14 cellular contexts compared by ENCODE assay signal in the genomic region with DNA sequence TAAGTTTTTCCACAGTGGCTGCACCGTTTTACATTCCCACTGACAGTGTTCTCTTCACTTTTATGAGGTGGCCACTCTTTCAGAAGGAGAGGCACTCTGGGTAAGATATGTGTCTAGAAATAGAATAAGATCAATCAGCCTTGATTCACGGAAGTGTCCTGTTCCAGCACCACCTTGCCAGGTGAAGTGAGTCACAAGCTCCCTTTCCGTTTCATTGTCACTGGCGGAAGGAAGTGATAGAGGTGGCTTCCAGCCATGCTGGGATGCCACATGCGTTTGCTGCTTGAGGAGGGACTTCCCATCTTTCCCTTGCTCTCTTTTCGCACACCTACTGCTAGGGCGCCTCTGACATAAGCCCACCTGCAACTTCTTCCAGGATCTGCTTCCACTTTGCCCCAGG.
DNase-seq lines count a peak whose midpoint lies in the region; ATAC-seq and TF ChIP-seq lines count a peak whose summit lies in the region.
"Had no signal": no experiment of that assay in that cellular context is flagged by ENCODE, and none has a peak within 500 bp of the region (broad histone marks: within the 10 kb centered on the region; RNA-seq: fewer than 3 reads in every experiment).

No MANE protein-coding gene starts in this region.

- CTCF ChIA-PET in activated naive CD4-positive, alpha-beta T cell treated with anti-CD3 and anti-CD28 coated beads for 36 hours (lab: Charles Lee): interaction anchor here (0.9 to 2.5 kb wide), 2 partner anchors 26 to 152 kb away, joined by 4 to 8 read pairs; no protein-coding TSS in a partner anchor
- CTCF ChIA-PET in activated B cell treated with CpG ODN at 0.5 μM for 24 hours (lab: Charles Lee): interaction anchor here (1.0 kb wide), 1 partner anchor 19 kb away, joined by 3 read pairs; no protein-coding TSS in a partner anchor

- no peaks in the 10 kb centered on the region for H3K9me3 Mint-ChIP-seq in activated naive CD4-positive, alpha-beta T cell treated with anti-CD3 and anti-CD28 coated beads for 36 hours
- H3K9me3 Mint-ChIP-seq in activated B cell treated with CpG ODN at 0.5 μM for 24 hours (no peaks in the 10 kb centered on the region), chondrocyte (ENCODE audit: low read depth) (peaks cover 4% of the 10 kb centered on the region), endodermal cell (no peaks in the 10 kb centered on the region)
- H3K9me3 Mint-ChIP-seq: naive thymus-derived CD8-positive, alpha-beta T cell; T-helper 1 cell treated with Interleukin-12 subunit alpha and Interleukin-12 subunit beta and Interleukin-4 antibody, amounts not matched to agents 30 μg/mL and 1 μg/mL, for 36 hours had no signal

- H3K9me3 ChIP-seq in endodermal cell (ENCODE audit: control insufficient read depth, low read length): no peaks in the 10 kb centered on the region
- H3K9me3 ChIP-seq: Caco-2, MG63, transverse colon had no signal

- DNase-seq in activated naive CD4-positive, alpha-beta T cell treated with anti-CD3 and anti-CD28 coated beads for 36 hours: peak; percentile 65
- DNase-seq in activated naive CD4-positive, alpha-beta T cell treated with anti-CD3 and anti-CD28 coated beads, Interleukin-2, amount 50 U/mL, for 16 hours: no peak
- DNase-seq in activated B cell treated with CpG ODN at 0.5 μM for 24 hours: no peak
- no peak for DNase-seq in chondrocyte (ENCODE audit: low spot score)
- DNase-seq in stimulated activated CD4-positive, alpha-beta T cell treated with anti-CD3 and anti-CD28 coated beads, Interleukin-1b, Interleukin-23, amount 100 ng/mL, for 48 hours: peak; percentile 25
- DNase-seq in endodermal cell: no peak
- no peak for DNase-seq in NCI-H1092 (lab: John Stamatoyannopoulos, UW)
- DNase-seq in GDM1 (lab: John Stamatoyannopoulos, UW): no peak
- DNase-seq: Caco-2; MG63; naive thymus-derived CD8-positive, alpha-beta T cell; NCI-H2081 treated with DMSO at 0.1 percent for 48 hours; transverse colon had no signal

- H3K9ac ChIP-seq in endodermal cell (ENCODE audit: extremely low read depth, low read length, poor library complexity, severe bottlenecking): no peak overlapping the region

- no peak overlapping the region for H3K27ac Mint-ChIP-seq in activated naive CD4-positive, alpha-beta T cell treated with anti-CD3 and anti-CD28 coated beads for 36 hours
- H3K27ac Mint-ChIP-seq in activated B cell treated with CpG ODN at 0.5 μM for 24 hours: peak overlapping the region; percentile 21
- peak overlapping the region; percentile 24 for H3K27ac Mint-ChIP-seq in chondrocyte (ENCODE audit: unreplicated experiment)
- no peak overlapping the region for H3K27ac Mint-ChIP-seq in endodermal cell
- H3K27ac Mint-ChIP-seq: T-helper 1 cell treated with Interleukin-12 subunit alpha and Interleukin-12 subunit beta and Interleukin-4 antibody, amounts not matched to agents 30 μg/mL and 1 μg/mL, for 36 hours had no signal

- H3K36me3 ChIP-seq in endodermal cell (ENCODE audit: control insufficient read depth, insufficient read depth, low read length): no peaks in the 10 kb centered on the region
- H3K36me3 ChIP-seq: MG63, transverse colon had no signal

- intact Hi-C loops in activated naive CD4-positive, alpha-beta T cell treated with anti-CD3 and anti-CD28 coated beads for 36 hours (cut with micrococcal nuclease): loop anchor here (5.0 to 10.0 kb wide), 2 partner anchors 1428 to 1610 kb away; no protein-coding TSS in a partner anchor
- intact Hi-C loops in activated B cell treated with CpG ODN at 0.5 μM for 24 hours (cut with micrococcal nuclease): loop anchor here (5.0 to 10.0 kb wide), 3 partner anchors 1210 to 1430 kb away; a partner anchor contains a TSS

- 89 to 95% methylated on average over 7 of the region's 7 CpGs for WGBS in endodermal cell (ENCODE audit: insufficient coverage in 1 of 2, insufficient read length in 1 of 2), 2 experiments

- TF ChIP-seq CTCF in activated B cell treated with CpG ODN at 0.5 μM for 24 hours (IDR thresholded peaks at IDR 0.05): no peak
- TF ChIP-seq CTCF in chondrocyte (IDR thresholded peaks at IDR 0.05): no peak
- no peak for TF ChIP-seq CTCF in endodermal cell (conservative IDR thresholded peaks at IDR 0.05)

- peaks cover 12% of the 10 kb centered on the region for H3K27me3 ChIP-seq in endodermal cell (ENCODE audit: control insufficient read depth, insufficient read depth, low read length, poor library complexity, severe bottlenecking)
- H3K27me3 ChIP-seq: MG63, transverse colon had no signal

- peaks cover 51% of the 10 kb centered on the region for H3K4me1 Mint-ChIP-seq in activated naive CD4-positive, alpha-beta T cell treated with anti-CD3 and anti-CD28 coated beads for 36 hours (ENCODE audit: low read depth)
- H3K4me1 Mint-ChIP-seq in activated B cell treated with CpG ODN at 0.5 μM for 24 hours (peaks cover 39% of the 10 kb centered on the region), chondrocyte (ENCODE audit: low read depth) (peaks cover 32% of the 10 kb centered on the region), endodermal cell (peaks cover 20% of the 10 kb centered on the region)

- H3K27me3 Mint-ChIP-seq in activated naive CD4-positive, alpha-beta T cell treated with anti-CD3 and anti-CD28 coated beads for 36 hours (ENCODE audit: low read depth): peaks cover 5% of the 10 kb centered on the region
- H3K27me3 Mint-ChIP-seq in activated B cell treated with CpG ODN at 0.5 μM for 24 hours: no peaks in the 10 kb centered on the region
- no peaks in the 10 kb centered on the region for H3K27me3 Mint-ChIP-seq in chondrocyte (ENCODE audit: low read depth)
- H3K27me3 Mint-ChIP-seq in endodermal cell (ENCODE audit: insufficient read depth): peaks cover 6% of the 10 kb centered on the region
- H3K27me3 Mint-ChIP-seq: naive thymus-derived CD8-positive, alpha-beta T cell had no signal

- no peak overlapping the region for H3K27ac ChIP-seq in endodermal cell (ENCODE audit: low read depth, low read length)

- ATAC-seq in activated B cell treated with CpG ODN at 0.5 μM for 24 hours (ENCODE audit: low read depth): no peak
- ATAC-seq: naive thymus-derived CD8-positive, alpha-beta T cell had no signal

- peaks cover 14% of the 10 kb centered on the region for H3K4me1 ChIP-seq in endodermal cell (ENCODE audit: control insufficient read depth, insufficient read depth, low read length)

- no peak overlapping the region for H3K4me3 Mint-ChIP-seq in activated naive CD4-positive, alpha-beta T cell treated with anti-CD3 and anti-CD28 coated beads for 36 hours
- H3K4me3 Mint-ChIP-seq in activated B cell treated with CpG ODN at 0.5 μM for 24 hours: no peak overlapping the region
- H3K4me3 Mint-ChIP-seq in chondrocyte (ENCODE audit: unreplicated experiment): no peak overlapping the region
- no peak overlapping the region for H3K4me3 Mint-ChIP-seq in endodermal cell
- H3K4me3 Mint-ChIP-seq: T-helper 1 cell treated with Interleukin-12 subunit alpha and Interleukin-12 subunit beta and Interleukin-4 antibody, amounts not matched to agents 30 μg/mL and 1 μg/mL, for 36 hours had no signal

- POLR2A ChIA-PET in activated B cell treated with CpG ODN at 0.5 μM for 24 hours (lab: Charles Lee): no interaction called here

- no peaks in the 10 kb centered on the region for H3K36me3 Mint-ChIP-seq in activated naive CD4-positive, alpha-beta T cell treated with anti-CD3 and anti-CD28 coated beads for 36 hours (ENCODE audit: low read depth)
- H3K36me3 Mint-ChIP-seq in activated B cell treated with CpG ODN at 0.5 μM for 24 hours (ENCODE audit: low read depth): no peaks in the 10 kb centered on the region
- peaks cover 4% of the 10 kb centered on the region for H3K36me3 Mint-ChIP-seq in chondrocyte (ENCODE audit: low read depth)
- H3K36me3 Mint-ChIP-seq in endodermal cell (ENCODE audit: low read depth): no peaks in the 10 kb centered on the region
- H3K36me3 Mint-ChIP-seq: naive thymus-derived CD8-positive, alpha-beta T cell had no signal

- H3K4me3 ChIP-seq in endodermal cell (ENCODE audit: low read length): no peak overlapping the region
- H3K4me3 ChIP-seq: MG63, transverse colon had no signal

Comparison
In these comparisons a context has a peak if more than half of its experiments do, and no peak if none do; other contexts are left out.
1. DNase-seq: peak in activated naive CD4-positive, alpha-beta T cell treated with anti-CD3 and anti-CD28 coated beads for 36 hours (single experiment) and stimulated activated CD4-positive, alpha-beta T cell treated with anti-CD3 and anti-CD28 coated beads, Interleukin-1b, Interleukin-23, amount 100 ng/mL, for 48 hours (single experiment); none in activated naive CD4-positive, alpha-beta T cell treated with anti-CD3 and anti-CD28 coated beads, Interleukin-2, amount 50 U/mL, for 16 hours (single experiment), activated B cell treated with CpG ODN at 0.5 μM for 24 hours (single experiment), chondrocyte (single experiment), endodermal cell (single experiment), NCI-H1092 (single experiment) and GDM1 (single experiment).
2. H3K27ac Mint-ChIP-seq: peak in activated B cell treated with CpG ODN at 0.5 μM for 24 hours (single experiment) and chondrocyte (single experiment); none in activated naive CD4-positive, alpha-beta T cell treated with anti-CD3 and anti-CD28 coated beads for 36 hours (single experiment) and endodermal cell (single experiment).